Comparison of ENCODE assay signal across 18 cellular contexts in the genomic region with DNA sequence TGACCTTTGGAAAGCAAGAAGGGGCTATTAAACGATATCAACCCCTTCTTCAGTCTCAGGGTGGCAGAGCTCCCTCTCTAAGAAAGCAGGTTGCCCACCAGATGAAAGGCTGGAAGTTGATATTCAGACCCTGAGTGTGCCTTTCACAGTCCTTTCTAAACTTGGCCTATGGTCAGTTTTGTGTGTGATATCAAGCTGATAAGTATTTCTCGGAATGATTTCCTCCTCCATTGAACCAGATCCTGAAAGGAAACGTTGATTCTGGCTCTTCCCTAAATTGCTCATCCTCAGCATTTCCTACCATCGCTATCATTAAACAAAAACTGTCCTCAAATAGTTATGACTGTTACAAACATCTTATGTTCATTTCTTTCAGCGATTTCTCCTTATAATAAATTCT.
DNase-seq lines count a peak whose midpoint lies in the region; ATAC-seq and TF ChIP-seq lines count a peak whose summit lies in the region.
"Had no signal": no experiment of that assay in that cellular context is flagged by ENCODE, and none has a peak within 500 bp of the region (broad histone marks: within the 10 kb centered on the region; RNA-seq: fewer than 3 reads in every experiment).

No MANE protein-coding gene starts in this region.

- H3K9me3 ChIP-seq in heart left ventricle (no peaks in the 10 kb centered on the region), esophagus squamous epithelium (no peaks in the 10 kb centered on the region), mucosa of rectum (ENCODE audit: control insufficient read depth in 2 of 2, low read length in 2 of 2) (no peaks in the 10 kb centered on the region)

- WGBS in heart left ventricle, 4 donors: 40 to 58% (median 47%) methylated on average over 5 of the region's 5 CpGs
- WGBS in esophagus squamous epithelium, 2 donors: 54 to 60% methylated on average over 5 of the region's 5 CpGs

- peak in 2 of 4 donors; percentile 19 to 36 for ATAC-seq in heart left ventricle
- ATAC-seq in activated CD4-positive, CD25-positive, alpha-beta regulatory T cell treated with anti-CD3 and anti-CD28 coated beads, Interleukin-2, amount 50 U/mL, for 24 hours: no peak
- ATAC-seq in GM21786 (IDR thresholded peaks at IDR 0.05; ENCODE audit: unreplicated experiment): no peak
- no peak for ATAC-seq in HG03025 (IDR thresholded peaks at IDR 0.05; ENCODE audit: low FRiP score, unreplicated experiment)

- H3K4me1 ChIP-seq in heart left ventricle (peaks cover 0 to 51% (median 0%) of the 10 kb centered on the region in 12 donors), esophagus squamous epithelium (no peaks in the 10 kb centered on the region), mucosa of rectum (ENCODE audit: control insufficient read depth in 2 of 2, insufficient read depth in 2 of 2, low read length in 2 of 2) (no peaks in the 10 kb centered on the region)

- H3K36me3 ChIP-seq in heart left ventricle: no peaks in the 10 kb centered on the region
- H3K36me3 ChIP-seq in esophagus squamous epithelium: no peaks in the 10 kb centered on the region
- H3K36me3 ChIP-seq in mucosa of rectum (ENCODE audit: control insufficient read depth in 2 of 2, insufficient read depth in 2 of 2, low read length in 2 of 2): no peaks in the 10 kb centered on the region

- H3K27me3 ChIP-seq in heart left ventricle (no peaks in the 10 kb centered on the region), esophagus squamous epithelium (no peaks in the 10 kb centered on the region), mucosa of rectum (ENCODE audit: control insufficient read depth in 2 of 2, insufficient read depth in 2 of 2, low read length in 2 of 2) (no peaks in the 10 kb centered on the region)

- DNase-seq in heart left ventricle (no peak), cardiac septum (ENCODE audit: low spot score) (no peak), esophagus squamous epithelium (lab: John Stamatoyannopoulos, UW) (no peak), iPS-NIHi11 (ENCODE audit: low spot score) (no peak)
- DNase-seq: DMS153; GDM1; KG1; NCI-H1048; NCI-H2081 treated with DMSO at 0.1 percent for 48 hours; NCI-H524 treated with DMSO at 0.1 percent for 48 hours; SHP77; stimulated activated CD4-positive, alpha-beta T cell treated with anti-CD3 and anti-CD28 coated beads, Interleukin-2, amount 100 ng/mL, for 24 hours; stimulated activated naive CD8-positive, alpha-beta T cell treated with anti-CD3 and anti-CD28 coated beads, Interleukin-15, amount 100 ng/mL, for 72 hours had no signal

- peak overlapping the region in 10 of 12 donors; percentile 9 to 92 (median 58) for H3K27ac ChIP-seq in heart left ventricle
- H3K27ac ChIP-seq in esophagus squamous epithelium: peak overlapping the region in 3 of 4 donors; percentile 10 to 58 (median 52)
- peak overlapping the region; percentile 13 to 35 for H3K27ac ChIP-seq in mucosa of rectum (ENCODE audit: low read depth in 2 of 2, low read length in 2 of 2)
- H3K27ac ChIP-seq: VCaP had no signal

- TF ChIP-seq CTCF in heart left ventricle (IDR thresholded peaks at IDR 0.05) (no peak), esophagus squamous epithelium (IDR thresholded peaks at IDR 0.05) (no peak)

- no peak overlapping the region for H3K4me3 ChIP-seq in heart left ventricle
- H3K4me3 ChIP-seq in esophagus squamous epithelium: no peak overlapping the region
- no peak overlapping the region for H3K4me3 ChIP-seq in mucosa of rectum (ENCODE audit: low read length in 2 of 2)

- no peak for TF ChIP-seq POLR2A in heart left ventricle (IDR thresholded peaks at IDR 0.05)
- no peak for TF ChIP-seq POLR2A in esophagus squamous epithelium (IDR thresholded peaks at IDR 0.05)

- H3K9ac ChIP-seq in mucosa of rectum (ENCODE audit: low read depth in 1 of 2, low read length in 2 of 2): no peak overlapping the region

- intact Hi-C loops in heart left ventricle (cut with DNase I) (loop anchor here in 2 of 10 donors (5.0 to 10.0 kb wide), 2 partner anchors 44 to 47 kb away; no protein-coding TSS in a partner anchor), cardiac septum (cut with DNase I) (no loop called here), esophagus squamous epithelium (cut with DNase I) (no loop called here)
